15 cellular contexts compared by ENCODE assay signal in genomic region chr1:33682371-33682770, GRCh38.
A peak's percentile ranks its signal among the peaks of the same experiment; 100 is the strongest.
DNase-seq lines count a peak whose midpoint lies in the region; TF ChIP-seq lines count a peak whose summit lies in the region.
"Had no signal": no experiment of that assay in that cellular context is flagged by ENCODE, and none has a peak within 500 bp of the region (broad histone marks: within the 10 kb centered on the region; RNA-seq: fewer than 3 reads in every experiment).

No MANE protein-coding gene starts in this region.

- TF ChIP-seq CTCF in astrocyte of the spinal cord (IDR thresholded peaks at IDR 0.05; ENCODE audit: low read depth, low read length) = no peak
- no peak for TF ChIP-seq CTCF in fibroblast of the aortic adventitia (IDR thresholded peaks at IDR 0.05; ENCODE audit: insufficient read depth, low read length)
- no peak for TF ChIP-seq CTCF in Peyer's patch (IDR thresholded peaks at IDR 0.05)

- intact Hi-C loops in cardiac septum (cut with DNase I) = no loop called here

- DNase-seq in AG08395 (ENCODE audit: low spot score) (peak; percentile 25), M059J (ENCODE audit: low read depth) (peak; percentile 74), astrocyte of the spinal cord (ENCODE audit: low read depth, low spot score) (peak; percentile 79), fibroblast of the aortic adventitia (ENCODE audit: low read depth) (peak; percentile 60), Peyer's patch (no peak), occipital lobe (lab: John Stamatoyannopoulos, UW) (no peak), cardiac septum (ENCODE audit: low spot score) (no peak)
- DNase-seq: Calu3; CD4-positive, CD25-positive, alpha-beta regulatory T cell; DMS 273 treated with DMSO at 0.1 percent for 48 hours; HCEC 1CT; HFFc6 had no signal

- no peak overlapping the region for H3K4me3 ChIP-seq in astrocyte of the spinal cord (ENCODE audit: low read depth, low read length)
- H3K4me3 ChIP-seq in fibroblast of the aortic adventitia (ENCODE audit: low read depth, low read length) = no peak overlapping the region
- H3K4me3 ChIP-seq in Peyer's patch = no peak overlapping the region
- H3K4me3 ChIP-seq: BLaER1 treated with 17β-estradiol and CSF1 and Interleukin-3, amounts not matched to agents 10 nM and 100 nM; K562 had no signal

- H3K27me3 ChIP-seq in Peyer's patch = no peaks in the 10 kb centered on the region
- H3K27me3 ChIP-seq: BLaER1 treated with 17β-estradiol and CSF1 and Interleukin-3, amounts not matched to agents 10 nM and 100 nM had no signal

- in situ Hi-C loops in astrocyte of the spinal cord (cut with HindIII; ENCODE audit: low sequenced_read_pairs) = no loop called here

- H3K4me1 ChIP-seq in Peyer's patch = no peaks in the 10 kb centered on the region
- H3K4me1 ChIP-seq: BLaER1 treated with 17β-estradiol and CSF1 and Interleukin-3, amounts not matched to agents 10 nM and 100 nM had no signal

- no peak overlapping the region for H3K27ac ChIP-seq in Peyer's patch
- H3K27ac ChIP-seq: 22Rv1; BLaER1 treated with 17β-estradiol and CSF1 and Interleukin-3, amounts not matched to agents 10 nM and 100 nM had no signal

- no peak for TF ChIP-seq POLR2A in Peyer's patch (IDR thresholded peaks at IDR 0.05)

- H3K9me3 ChIP-seq in Peyer's patch = no peaks in the 10 kb centered on the region
- H3K9me3 ChIP-seq: BLaER1 treated with 17β-estradiol and CSF1 and Interleukin-3, amounts not matched to agents 10 nM and 100 nM had no signal

- no peaks in the 10 kb centered on the region for H3K36me3 ChIP-seq in Peyer's patch
- H3K36me3 ChIP-seq: BLaER1 treated with 17β-estradiol and CSF1 and Interleukin-3, amounts not matched to agents 10 nM and 100 nM had no signal

Comparison
In these comparisons a context has a peak if more than half of its experiments do, and no peak if none do; other contexts are left out.
1. DNase-seq: peak in AG08395 (single experiment), M059J (single experiment), astrocyte of the spinal cord (single experiment) and fibroblast of the aortic adventitia (single experiment); none in Peyer's patch (0 of 3), occipital lobe (single experiment) and cardiac septum (single experiment).